In the genomic region with DNA sequence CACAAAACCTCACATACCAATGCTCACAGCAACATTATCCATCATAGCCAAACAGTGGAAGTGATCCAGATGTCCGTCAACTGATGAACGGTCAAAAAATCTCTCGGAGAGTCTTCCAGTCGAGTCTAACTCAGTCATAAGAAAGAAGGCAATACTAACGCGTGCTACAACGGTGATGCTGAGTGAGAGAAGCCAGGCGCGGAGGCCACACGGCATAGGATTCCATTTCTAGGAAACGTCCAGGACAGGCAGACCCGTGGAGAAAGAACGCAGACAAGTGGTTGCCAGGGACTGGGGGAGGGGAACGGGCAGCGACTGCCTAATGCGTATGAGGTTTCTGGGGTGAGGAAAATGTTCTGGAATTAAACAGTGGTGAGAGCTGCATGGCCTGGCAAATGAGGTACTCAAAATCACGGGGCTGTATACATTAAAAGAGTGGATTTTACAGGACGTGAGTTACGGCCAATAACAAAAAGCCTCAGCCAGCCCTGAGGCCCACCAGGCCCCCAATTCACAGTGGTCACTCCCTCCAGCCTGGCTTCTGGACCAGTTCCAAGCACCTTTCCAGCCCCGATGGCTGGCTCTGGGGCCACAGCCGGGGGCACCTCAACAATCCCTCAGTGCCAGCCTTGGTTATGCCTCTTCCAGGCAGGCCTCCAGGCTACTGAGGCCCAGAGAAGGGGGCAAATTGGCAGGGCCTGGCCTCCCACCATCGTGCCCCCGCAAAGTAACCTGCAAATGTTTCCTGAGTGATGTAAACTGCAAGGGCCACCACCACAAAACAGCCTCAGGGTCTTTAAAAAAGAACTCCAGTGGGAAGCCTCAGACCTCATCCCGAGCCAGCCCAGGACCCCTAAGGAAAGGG, we compare ENCODE assay signal across 12 cellular contexts. TPM values are rescaled to one million over a fixed set of nuclear protein-coding genes. Genes with fewer than 3 reads are reported as not detected.
DNase-seq lines count a peak whose midpoint lies in the region; ATAC-seq, FAIRE-seq and TF ChIP-seq lines count a peak whose summit lies in the region.
"Had no signal": no experiment of that assay in that cellular context is flagged by ENCODE, and none has a peak within 500 bp of the region (broad histone marks: within the 10 kb centered on the region; RNA-seq: fewer than 3 reads in every experiment).

No MANE protein-coding gene starts in this region.

- intact Hi-C loops in kidney (cut with DNase I): loop anchor here (10.0 kb wide), 1 partner anchor 179 kb away; no protein-coding TSS in a partner anchor

- H3K27me3 ChIP-seq in bronchial epithelial cell (ENCODE audit: control insufficient read depth, insufficient read depth, low read length) (no peaks in the 10 kb centered on the region), rectal smooth muscle tissue (ENCODE audit: control insufficient read depth, insufficient read depth, low read length) (peaks cover 4% of the 10 kb centered on the region)
- H3K27me3 ChIP-seq: ovary had no signal

- H3K27ac ChIP-seq in HEK293 (ENCODE audit: extremely low read depth, low read depth, low read length) (no peak overlapping the region), kidney (ENCODE audit: low read depth in 2 of 2, low read length in 2 of 2) (no peak overlapping the region), rectal smooth muscle tissue (ENCODE audit: low read depth, low read length) (peak overlapping the region; percentile 100)

- H3K4me3 ChIP-seq in HEK293 (ENCODE audit: low read depth, low read length) (no peak overlapping the region), bronchial epithelial cell (ENCODE audit: low read depth, low read length) (no peak overlapping the region), kidney (ENCODE audit: low read length in 2 of 2) (no peak overlapping the region), rectal smooth muscle tissue (ENCODE audit: low read length) (peak overlapping the region; percentile 30)
- H3K4me3 ChIP-seq: ovary had no signal

- H3K36me3 ChIP-seq in HEK293 (ENCODE audit: control insufficient read depth in 2 of 2, insufficient read depth in 1 of 2, low read length in 2 of 2): no peaks in the 10 kb centered on the region
- H3K36me3 ChIP-seq in bronchial epithelial cell (ENCODE audit: control insufficient read depth, insufficient read depth, low read length): peaks cover 2% of the 10 kb centered on the region
- H3K36me3 ChIP-seq in kidney (ENCODE audit: control insufficient read depth in 1 of 2, insufficient read depth in 2 of 2, low read length in 2 of 2): no peaks in the 10 kb centered on the region
- H3K36me3 ChIP-seq in rectal smooth muscle tissue (ENCODE audit: control insufficient read depth, insufficient read depth, low read length): no peaks in the 10 kb centered on the region
- H3K36me3 ChIP-seq: ovary had no signal

- ATAC-seq in HG02623 (IDR thresholded peaks at IDR 0.05; ENCODE audit: unreplicated experiment): no peak
- ATAC-seq in HG03159 (IDR thresholded peaks at IDR 0.05; ENCODE audit: unreplicated experiment): no peak
- ATAC-seq in GM18870 (IDR thresholded peaks at IDR 0.05; ENCODE audit: unreplicated experiment): no peak

- H3K9ac ChIP-seq in kidney (ENCODE audit: low read length in 2 of 2): no peak overlapping the region
- no peak overlapping the region for H3K9ac ChIP-seq in rectal smooth muscle tissue (ENCODE audit: low read length)

- TF ChIP-seq CTCF in HEK293 (tag by site-specific recombination; IDR thresholded peaks at IDR 0.05): no peak
- no peak for TF ChIP-seq CTCF in bronchial epithelial cell (IDR thresholded peaks at IDR 0.05; ENCODE audit: insufficient read depth, low read length, severe bottlenecking)
- TF ChIP-seq CTCF in kidney (IDR thresholded peaks at IDR 0.05; ENCODE audit: borderline replicate concordance, extremely low read depth, insufficient read depth): no peak

- DNase-seq in bronchial epithelial cell (ENCODE audit: low read depth) (no peak), kidney (peak; percentile 48)
- no peak for DNase-seq in effector CD8-positive, alpha-beta T cell (lab: John Stamatoyannopoulos, UW)
- DNase-seq: NCI-H226, T1000 had no signal

- H3K4me1 ChIP-seq in HEK293 (ENCODE audit: control insufficient read depth, insufficient read depth, low read length) (peaks cover 14% of the 10 kb centered on the region), kidney (ENCODE audit: control insufficient read depth in 1 of 2, insufficient read depth in 1 of 2, low read depth in 1 of 2, low read length in 2 of 2) (peaks cover 6% of the 10 kb centered on the region in 2 donors), rectal smooth muscle tissue (ENCODE audit: control insufficient read depth, insufficient read depth, low read length) (peaks cover 56% of the 10 kb centered on the region)

- CTCF ChIA-PET in HEK293 (lab: Yijun Ruan, JAX): interaction anchor here (1.1 to 3.0 kb wide), 3 partner anchors 9 to 463 kb away, joined by 4 to 42 read pairs (median 6); no protein-coding TSS in a partner anchor

- FAIRE-seq in bronchial epithelial cell (lab: Jason Lieb, UNC) (peak; percentile 75), kidney (lab: Jason Lieb, UNC) (no peak)
- FAIRE-seq: RCC 7860 had no signal

- H3K9me3 ChIP-seq in HEK293 (ENCODE audit: control insufficient read depth, insufficient read depth, low read depth, low read length): no peaks in the 10 kb centered on the region
- H3K9me3 ChIP-seq in kidney (ENCODE audit: control insufficient read depth in 1 of 2, low read length in 2 of 2): no peaks in the 10 kb centered on the region
- H3K9me3 ChIP-seq: ovary had no signal

- POLR2A ChIA-PET in HEK293 (lab: Yijun Ruan, JAX): no interaction called here

TF ChIP-seq in HEK293, 187 proteins besides CTCF, POLR2A, EP300 and RAD21:
- no peak for TF ChIP-seq ZNF664 (tag by site-specific recombination; IDR thresholded peaks at IDR 0.05)
- TF ChIP-seq ZNF10 (tag by site-specific recombination; IDR thresholded peaks at IDR 0.05): peak; percentile 97

RNA-seq across cellular contexts. Expression of a gene that starts 3.4 kb away (rescaled TPM):
- total RNA-seq in bronchial epithelial cell (4.2 and 7.3 TPM in 2 replicates), kidney (3.1 TPM)
- 0.58 TPM for polyA plus RNA-seq in kidney (ENCODE audit: insufficient read depth, low read depth, low replicate concordance)
